In the genomic region with DNA sequence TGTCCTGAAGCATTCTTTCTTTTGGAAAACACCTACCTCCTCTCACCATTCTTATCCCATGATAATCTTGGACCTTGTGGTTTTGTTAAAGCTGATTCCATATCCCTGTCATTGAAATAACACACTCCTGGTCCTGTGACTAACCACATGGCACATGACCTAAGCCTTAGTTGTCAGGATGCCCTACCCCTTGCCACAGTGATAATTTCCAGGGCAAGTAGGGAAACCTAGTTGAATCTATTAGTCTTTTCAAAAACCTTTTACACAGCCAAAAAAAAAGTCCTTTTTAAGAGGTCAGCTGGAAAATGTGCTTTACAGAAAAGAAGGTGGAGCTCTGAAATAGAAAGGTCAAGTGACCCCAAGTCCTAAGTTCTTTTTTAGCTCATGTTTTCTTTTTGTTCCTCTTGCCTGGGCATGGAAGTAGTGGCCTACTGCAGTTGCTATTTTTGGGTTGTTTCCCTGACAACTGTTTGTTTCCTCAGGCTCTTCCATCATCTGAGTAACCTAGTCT, we compare ENCODE assay signal across 12 cellular contexts.
DNase-seq lines count a peak whose midpoint lies in the region; ATAC-seq and TF ChIP-seq lines count a peak whose summit lies in the region.
"Had no signal": no experiment of that assay in that cellular context is flagged by ENCODE, and none has a peak within 500 bp of the region (broad histone marks: within the 10 kb centered on the region; RNA-seq: fewer than 3 reads in every experiment).

No MANE protein-coding gene starts in this region.

- no peaks in the 10 kb centered on the region for H3F3A ChIP-seq in neural progenitor cell (ENCODE audit: low read depth)

- TF ChIP-seq CTCF in BJ (IDR thresholded peaks at IDR 0.05; ENCODE audit: insufficient read depth, low read depth, low read length) (no peak), neural progenitor cell (IDR thresholded peaks at IDR 0.05) (no peak)

- no peak overlapping the region for H3K4me2 ChIP-seq in neural progenitor cell

- H3K9me3 Mint-ChIP-seq in neural progenitor cell = no peaks in the 10 kb centered on the region

- no peak for ATAC-seq in GM21423 (IDR thresholded peaks at IDR 0.05; ENCODE audit: unreplicated experiment)
- ATAC-seq: left colon, upper lobe of right lung had no signal

- no peaks in the 10 kb centered on the region for H3K9me3 ChIP-seq in neural progenitor cell (ENCODE audit: low read depth)
- H3K9me3 ChIP-seq: upper lobe of right lung had no signal

- no peaks in the 10 kb centered on the region for H3K79me2 ChIP-seq in neural progenitor cell (ENCODE audit: low read depth)

- no peak overlapping the region for H3K4me3 ChIP-seq in BJ (ENCODE audit: low read depth, low read length)
- H3K4me3 ChIP-seq in neural progenitor cell = no peak overlapping the region
- no peak overlapping the region for H3K4me3 ChIP-seq in H7 (ENCODE audit: insufficient read depth, low read depth, low read length)
- H3K4me3 ChIP-seq: upper lobe of right lung had no signal

- H3K27ac Mint-ChIP-seq in neural progenitor cell = no peak overlapping the region

- no peak overlapping the region for H3K4me3 Mint-ChIP-seq in neural progenitor cell

- no peaks in the 10 kb centered on the region for H3K27me3 ChIP-seq in BJ (ENCODE audit: control insufficient read depth, insufficient read depth, low read length)
- no peaks in the 10 kb centered on the region for H3K27me3 ChIP-seq in neural progenitor cell
- H3K27me3 ChIP-seq in H7 (ENCODE audit: control insufficient read depth, insufficient read depth, low read length) = no peaks in the 10 kb centered on the region
- H3K27me3 ChIP-seq: upper lobe of right lung had no signal

- no peaks in the 10 kb centered on the region for H3K36me3 Mint-ChIP-seq in neural progenitor cell

- H3K27me3 Mint-ChIP-seq in neural progenitor cell (ENCODE audit: insufficient read depth, low read depth) = peaks cover 3% of the 10 kb centered on the region

- peak overlapping the region; percentile 31 for H2AFZ ChIP-seq in neural progenitor cell (replicated peaks)

- no peaks in the 10 kb centered on the region for H4K20me1 ChIP-seq in neural progenitor cell (ENCODE audit: low read depth)

- DNase-seq in BJ (ENCODE audit: low read depth) = peak; percentile 27
- peak; percentile 88 for DNase-seq in M059J (ENCODE audit: low read depth)
- DNase-seq in dedifferentiated amniotic fluid mesenchymal stem cell (ENCODE audit: extremely low spot score) = peak; percentile 44
- no peak for DNase-seq in neural progenitor cell (ENCODE audit: low spot score)
- DNase-seq in stimulated activated CD4-positive, alpha-beta T cell treated with anti-CD3 and anti-CD28 coated beads, Interleukin-4, amount 100 ng/mL, for 1 hour = no peak
- DNase-seq in H7 = no peak
- no peak for DNase-seq in NCI-H526 treated with DMSO at 0.1 percent for 48 hours (lab: John Stamatoyannopoulos, UW)
- DNase-seq: activated CD4-positive, alpha-beta T cell treated with anti-CD3 and anti-CD28 coated beads for 48 hours; central memory CD4-positive, alpha-beta T cell; left colon; upper lobe of right lung had no signal

- H3K4me1 ChIP-seq in neural progenitor cell = no peaks in the 10 kb centered on the region
- H3K4me1 ChIP-seq: upper lobe of right lung had no signal

- no peak overlapping the region for H3K27ac ChIP-seq in neural progenitor cell
- H3K27ac ChIP-seq: upper lobe of right lung had no signal

- peaks cover 12% of the 10 kb centered on the region for H3K4me1 Mint-ChIP-seq in neural progenitor cell

- no peaks in the 10 kb centered on the region for H3K36me3 ChIP-seq in BJ (ENCODE audit: control insufficient read depth, insufficient read depth, low read length)
- H3K36me3 ChIP-seq in neural progenitor cell = no peaks in the 10 kb centered on the region
- no peaks in the 10 kb centered on the region for H3K36me3 ChIP-seq in H7 (replicated peaks; ENCODE audit: control insufficient read depth, insufficient read depth, low read length)
- H3K36me3 ChIP-seq: upper lobe of right lung had no signal

- CTCF ChIA-PET in BJ (lab: Yijun Ruan, JAX) = interaction anchor here (2.0 kb wide), 1 partner anchor 11 kb away, joined by 6 read pairs; no protein-coding TSS in a partner anchor

- POLR2A ChIA-PET in BJ (lab: Charles Lee) = no interaction called here

- H3K9ac ChIP-seq in neural progenitor cell = no peak overlapping the region

Comparison
In these comparisons a context has a peak if more than half of its experiments do, and no peak if none do; other contexts are left out.
1. DNase-seq: peak in BJ (single experiment), M059J (single experiment) and dedifferentiated amniotic fluid mesenchymal stem cell (single experiment); none in neural progenitor cell (single experiment), stimulated activated CD4-positive, alpha-beta T cell treated with anti-CD3 and anti-CD28 coated beads, Interleukin-4, amount 100 ng/mL, for 1 hour (single experiment), H7 (single experiment) and NCI-H526 treated with DMSO at 0.1 percent for 48 hours (single experiment).